In the genomic region with DNA sequence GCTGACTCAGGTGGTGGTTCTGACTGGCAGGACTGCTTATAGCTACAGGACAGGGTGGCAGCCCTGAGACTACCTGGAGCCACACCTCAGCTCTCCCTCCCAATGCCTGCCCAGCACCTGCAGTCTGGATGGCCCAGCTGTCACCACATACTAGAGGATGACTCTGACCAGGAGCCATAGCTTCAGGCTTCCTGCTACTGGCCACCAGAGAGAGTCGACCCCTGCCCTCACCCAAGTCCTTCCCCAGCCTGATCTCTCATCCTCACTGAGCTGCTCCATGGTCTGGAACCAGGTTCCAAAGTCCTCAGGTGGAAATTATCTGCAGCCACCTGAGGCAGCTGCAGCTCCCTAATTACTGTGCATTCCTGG, we compare ENCODE assay signal across 1 cellular context.
TF ChIP-seq lines count a peak whose summit lies in the region.

No MANE protein-coding gene starts in this region.

TF ChIP-seq in H1, 55 proteins besides CTCF, POLR2A, EP300 and RAD21 (continued from another document):
- TF ChIP-seq, protein P1, sequence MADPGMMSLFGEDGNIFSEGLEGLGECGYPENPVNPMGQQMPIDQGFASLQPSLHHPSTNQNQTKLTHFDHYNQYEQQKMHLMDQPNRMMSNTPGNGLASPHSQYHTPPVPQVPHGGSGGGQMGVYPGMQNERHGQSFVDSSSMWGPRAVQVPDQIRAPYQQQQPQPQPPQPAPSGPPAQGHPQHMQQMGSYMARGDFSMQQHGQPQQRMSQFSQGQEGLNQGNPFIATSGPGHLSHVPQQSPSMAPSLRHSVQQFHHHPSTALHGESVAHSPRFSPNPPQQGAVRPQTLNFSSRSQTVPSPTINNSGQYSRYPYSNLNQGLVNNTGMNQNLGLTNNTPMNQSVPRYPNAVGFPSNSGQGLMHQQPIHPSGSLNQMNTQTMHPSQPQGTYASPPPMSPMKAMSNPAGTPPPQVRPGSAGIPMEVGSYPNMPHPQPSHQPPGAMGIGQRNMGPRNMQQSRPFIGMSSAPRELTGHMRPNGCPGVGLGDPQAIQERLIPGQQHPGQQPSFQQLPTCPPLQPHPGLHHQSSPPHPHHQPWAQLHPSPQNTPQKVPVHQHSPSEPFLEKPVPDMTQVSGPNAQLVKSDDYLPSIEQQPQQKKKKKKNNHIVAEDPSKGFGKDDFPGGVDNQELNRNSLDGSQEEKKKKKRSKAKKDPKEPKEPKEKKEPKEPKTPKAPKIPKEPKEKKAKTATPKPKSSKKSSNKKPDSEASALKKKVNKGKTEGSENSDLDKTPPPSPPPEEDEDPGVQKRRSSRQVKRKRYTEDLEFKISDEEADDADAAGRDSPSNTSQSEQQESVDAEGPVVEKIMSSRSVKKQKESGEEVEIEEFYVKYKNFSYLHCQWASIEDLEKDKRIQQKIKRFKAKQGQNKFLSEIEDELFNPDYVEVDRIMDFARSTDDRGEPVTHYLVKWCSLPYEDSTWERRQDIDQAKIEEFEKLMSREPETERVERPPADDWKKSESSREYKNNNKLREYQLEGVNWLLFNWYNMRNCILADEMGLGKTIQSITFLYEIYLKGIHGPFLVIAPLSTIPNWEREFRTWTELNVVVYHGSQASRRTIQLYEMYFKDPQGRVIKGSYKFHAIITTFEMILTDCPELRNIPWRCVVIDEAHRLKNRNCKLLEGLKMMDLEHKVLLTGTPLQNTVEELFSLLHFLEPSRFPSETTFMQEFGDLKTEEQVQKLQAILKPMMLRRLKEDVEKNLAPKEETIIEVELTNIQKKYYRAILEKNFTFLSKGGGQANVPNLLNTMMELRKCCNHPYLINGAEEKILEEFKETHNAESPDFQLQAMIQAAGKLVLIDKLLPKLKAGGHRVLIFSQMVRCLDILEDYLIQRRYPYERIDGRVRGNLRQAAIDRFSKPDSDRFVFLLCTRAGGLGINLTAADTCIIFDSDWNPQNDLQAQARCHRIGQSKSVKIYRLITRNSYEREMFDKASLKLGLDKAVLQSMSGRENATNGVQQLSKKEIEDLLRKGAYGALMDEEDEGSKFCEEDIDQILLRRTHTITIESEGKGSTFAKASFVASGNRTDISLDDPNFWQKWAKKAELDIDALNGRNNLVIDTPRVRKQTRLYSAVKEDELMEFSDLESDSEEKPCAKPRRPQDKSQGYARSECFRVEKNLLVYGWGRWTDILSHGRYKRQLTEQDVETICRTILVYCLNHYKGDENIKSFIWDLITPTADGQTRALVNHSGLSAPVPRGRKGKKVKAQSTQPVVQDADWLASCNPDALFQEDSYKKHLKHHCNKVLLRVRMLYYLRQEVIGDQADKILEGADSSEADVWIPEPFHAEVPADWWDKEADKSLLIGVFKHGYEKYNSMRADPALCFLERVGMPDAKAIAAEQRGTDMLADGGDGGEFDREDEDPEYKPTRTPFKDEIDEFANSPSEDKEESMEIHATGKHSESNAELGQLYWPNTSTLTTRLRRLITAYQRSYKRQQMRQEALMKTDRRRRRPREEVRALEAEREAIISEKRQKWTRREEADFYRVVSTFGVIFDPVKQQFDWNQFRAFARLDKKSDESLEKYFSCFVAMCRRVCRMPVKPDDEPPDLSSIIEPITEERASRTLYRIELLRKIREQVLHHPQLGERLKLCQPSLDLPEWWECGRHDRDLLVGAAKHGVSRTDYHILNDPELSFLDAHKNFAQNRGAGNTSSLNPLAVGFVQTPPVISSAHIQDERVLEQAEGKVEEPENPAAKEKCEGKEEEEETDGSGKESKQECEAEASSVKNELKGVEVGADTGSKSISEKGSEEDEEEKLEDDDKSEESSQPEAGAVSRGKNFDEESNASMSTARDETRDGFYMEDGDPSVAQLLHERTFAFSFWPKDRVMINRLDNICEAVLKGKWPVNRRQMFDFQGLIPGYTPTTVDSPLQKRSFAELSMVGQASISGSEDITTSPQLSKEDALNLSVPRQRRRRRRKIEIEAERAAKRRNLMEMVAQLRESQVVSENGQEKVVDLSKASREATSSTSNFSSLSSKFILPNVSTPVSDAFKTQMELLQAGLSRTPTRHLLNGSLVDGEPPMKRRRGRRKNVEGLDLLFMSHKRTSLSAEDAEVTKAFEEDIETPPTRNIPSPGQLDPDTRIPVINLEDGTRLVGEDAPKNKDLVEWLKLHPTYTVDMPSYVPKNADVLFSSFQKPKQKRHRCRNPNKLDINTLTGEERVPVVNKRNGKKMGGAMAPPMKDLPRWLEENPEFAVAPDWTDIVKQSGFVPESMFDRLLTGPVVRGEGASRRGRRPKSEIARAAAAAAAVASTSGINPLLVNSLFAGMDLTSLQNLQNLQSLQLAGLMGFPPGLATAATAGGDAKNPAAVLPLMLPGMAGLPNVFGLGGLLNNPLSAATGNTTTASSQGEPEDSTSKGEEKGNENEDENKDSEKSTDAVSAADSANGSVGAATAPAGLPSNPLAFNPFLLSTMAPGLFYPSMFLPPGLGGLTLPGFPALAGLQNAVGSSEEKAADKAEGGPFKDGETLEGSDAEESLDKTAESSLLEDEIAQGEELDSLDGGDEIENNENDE (IDR thresholded peaks at IDR 0.05; ENCODE audit: insufficient replicate concordance, low read length): no peak
- no peak for TF ChIP-seq JUN (IDR thresholded peaks at IDR 0.05; ENCODE audit: low read depth, low read length)
- TF ChIP-seq GTF2F1 (IDR thresholded peaks at IDR 0.05; ENCODE audit: borderline replicate concordance, low read depth, low read length): no peak
- no peak for TF ChIP-seq CEBPB (IDR thresholded peaks at IDR 0.05; ENCODE audit: low read depth, low read length)
- TF ChIP-seq BACH1 (IDR thresholded peaks at IDR 0.05; ENCODE audit: low read length): no peak
- TF ChIP-seq KDM5A (IDR thresholded peaks at IDR 0.05; ENCODE audit: low read length): no peak
- TF ChIP-seq CTBP2 (IDR thresholded peaks at IDR 0.05; ENCODE audit: borderline replicate concordance, insufficient read depth, insufficient read length, low read length): no peak
- TF ChIP-seq TBP (IDR thresholded peaks at IDR 0.05; ENCODE audit: low read depth, low read length): no peak
- TF ChIP-seq JUND (IDR thresholded peaks at IDR 0.05; ENCODE audit: low read length): no peak
